In genomic region chrX:13535371-13535770, GRCh38 we compare ENCODE assay signal across 20 cellular contexts.
DNase-seq lines count a peak whose midpoint lies in the region; ATAC-seq, FAIRE-seq and TF ChIP-seq lines count a peak whose summit lies in the region.
"Had no signal": no experiment of that assay in that cellular context is flagged by ENCODE, and none has a peak within 500 bp of the region (broad histone marks: within the 10 kb centered on the region; RNA-seq: fewer than 3 reads in every experiment).

No MANE protein-coding gene starts in this region.

- no peak for TF ChIP-seq CTCF in NB4 (IDR thresholded peaks at IDR 0.05; ENCODE audit: low read depth, low read length)

- no peak for TF ChIP-seq POLR2A in NB4 (IDR thresholded peaks at IDR 0.05; ENCODE audit: extremely low read depth, insufficient read length)

- ATAC-seq in GM21423 (IDR thresholded peaks at IDR 0.05; ENCODE audit: unreplicated experiment) (no peak), GM18870 (IDR thresholded peaks at IDR 0.05; ENCODE audit: unreplicated experiment) (no peak)
- ATAC-seq: GM23338, HCT116, Panc1, T-helper 17 cell had no signal

- H3K4me3 ChIP-seq in NB4 (ENCODE audit: low read depth, low read length) = no peak overlapping the region
- H3K4me3 ChIP-seq: GM23338, SJSA1 had no signal

- DNase-seq in HTR-8/SVneo (ENCODE audit: insufficient read length, low spot score) (no peak), NB4 (ENCODE audit: low read depth) (peak; percentile 47), astrocyte of the hippocampus (ENCODE audit: low read depth, low spot score) (peak; percentile 46), NCI-H510A (lab: John Stamatoyannopoulos, UW) (no peak), activated gamma-delta T cell (lab: John Stamatoyannopoulos, UW) (no peak)
- DNase-seq: ACHN, DMS 273 treated with DMSO at 0.1 percent for 48 hours, GF-D8, NCI-H1694 treated with DMSO at 0.1 percent for 48 hours, NCI-H2107, NCI-H524, NCI-H82, T-helper 17 cell had no signal

- FAIRE-seq in HTR-8/SVneo (lab: Jason Lieb, UNC) = peak; percentile 31
- FAIRE-seq: GM19239 had no signal

Comparison
In these comparisons a context has a peak if more than half of its experiments do, and no peak if none do; other contexts are left out.
1. DNase-seq: peak in NB4 (single experiment) and astrocyte of the hippocampus (single experiment); none in HTR-8/SVneo (single experiment), NCI-H510A (single experiment) and activated gamma-delta T cell (single experiment).